9 cellular contexts compared by ENCODE assay signal in the genomic region with DNA sequence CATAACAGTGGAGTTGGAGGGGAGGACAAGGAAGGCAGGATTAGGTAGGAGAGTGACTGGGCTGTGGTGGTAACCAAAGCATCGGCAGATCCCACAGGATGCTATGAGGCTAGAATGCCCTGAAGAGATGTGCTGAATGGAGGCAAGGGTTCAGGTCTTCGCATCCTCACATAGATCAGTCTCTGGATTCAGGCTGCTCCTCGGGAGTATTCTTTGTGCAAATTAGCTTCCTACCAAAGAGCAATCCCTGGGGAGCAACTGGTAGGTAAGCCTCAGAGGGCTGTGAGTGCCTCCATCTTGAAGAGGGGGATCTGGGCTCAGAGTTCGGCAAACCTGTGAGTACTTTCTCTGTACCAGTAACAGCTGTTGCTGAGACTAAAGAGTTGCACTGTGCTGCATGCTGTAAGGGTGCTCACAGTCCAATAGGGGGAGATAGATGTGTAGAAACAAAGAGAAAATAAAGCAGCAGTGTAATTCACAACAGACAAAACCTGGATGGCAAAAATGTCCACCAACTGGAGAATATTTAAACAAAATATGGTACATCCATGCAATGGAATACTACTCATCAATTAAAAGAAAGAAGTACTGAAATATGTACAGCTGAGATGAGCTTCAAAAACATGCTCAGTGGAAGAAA.
DNase-seq lines count a peak whose midpoint lies in the region; ATAC-seq and TF ChIP-seq lines count a peak whose summit lies in the region.
"Had no signal": no experiment of that assay in that cellular context is flagged by ENCODE, and none has a peak within 500 bp of the region (broad histone marks: within the 10 kb centered on the region; RNA-seq: fewer than 3 reads in every experiment).

No MANE protein-coding gene starts in this region.

- in situ Hi-C loops in ACHN (cut with HindIII; ENCODE audit: low pct_ligation_motif_present, low pct_unique_long_range_greater_than_20kb, low sequenced_read_pairs), result no loop called here

- no peaks in the 10 kb centered on the region for H3K36me3 Mint-ChIP-seq in natural killer cell
- H3K36me3 Mint-ChIP-seq in activated T-cell treated with anti-CD3 and anti-CD28 coated beads, Interleukin-2, amount 50 U/mL, for 72 hours (ENCODE audit: insufficient read depth in 2 of 2), result no peaks in the 10 kb centered on the region

- H3K4me1 Mint-ChIP-seq in natural killer cell, result no peaks in the 10 kb centered on the region
- no peaks in the 10 kb centered on the region for H3K4me1 Mint-ChIP-seq in activated T-cell treated with anti-CD3 and anti-CD28 coated beads, Interleukin-2, amount 50 U/mL, for 72 hours (ENCODE audit: low read depth)

- no peak overlapping the region for H3K27ac Mint-ChIP-seq in natural killer cell
- no peak overlapping the region for H3K27ac Mint-ChIP-seq in activated T-cell treated with anti-CD3 and anti-CD28 coated beads, Interleukin-2, amount 50 U/mL, for 72 hours

- H3K27me3 Mint-ChIP-seq in natural killer cell (ENCODE audit: low read depth in 2 of 2), result no peaks in the 10 kb centered on the region
- H3K27me3 Mint-ChIP-seq in activated T-cell treated with anti-CD3 and anti-CD28 coated beads, Interleukin-2, amount 50 U/mL, for 72 hours (ENCODE audit: low read depth), result no peaks in the 10 kb centered on the region

- no peaks in the 10 kb centered on the region for H3K27me3 ChIP-seq in foreskin keratinocyte

- H3K27ac ChIP-seq in foreskin keratinocyte, result no peak overlapping the region
- H3K27ac ChIP-seq in coronary artery, result no peak overlapping the region
- H3K27ac ChIP-seq: SK-N-MC had no signal

- DNase-seq in ACHN (peak; percentile 42), OCI-M1 (lab: John Stamatoyannopoulos, UW) (peak; percentile 62), foreskin keratinocyte (peak in 1 of 2 donors; percentile 30), natural killer cell (no peak), hypothalamus (lab: John Stamatoyannopoulos, UW) (no peak), coronary artery (ENCODE audit: low spot score) (no peak)
- no peak for DNase-seq in activated T-cell treated with anti-CD3 and anti-CD28 coated beads, Interleukin-2, amount 50 U/mL, for 72 hours

- H3K4me1 ChIP-seq in foreskin keratinocyte, result no peaks in the 10 kb centered on the region

- intact Hi-C loops in natural killer cell (cut with micrococcal nuclease), result no loop called here

- H3K9me3 Mint-ChIP-seq in natural killer cell, result peaks cover 6 to 17% of the 10 kb centered on the region in 2 donors
- peaks cover 2 to 3% of the 10 kb centered on the region in 2 donors for H3K9me3 Mint-ChIP-seq in activated T-cell treated with anti-CD3 and anti-CD28 coated beads, Interleukin-2, amount 50 U/mL, for 72 hours

- no peak overlapping the region for H3K4me3 Mint-ChIP-seq in natural killer cell
- no peak overlapping the region for H3K4me3 Mint-ChIP-seq in activated T-cell treated with anti-CD3 and anti-CD28 coated beads, Interleukin-2, amount 50 U/mL, for 72 hours

- no peak overlapping the region for H3K4me3 ChIP-seq in coronary artery
- H3K4me3 ChIP-seq: SK-N-MC had no signal

- ATAC-seq in GM18868 (IDR thresholded peaks at IDR 0.05; ENCODE audit: unreplicated experiment) (peak; percentile 83), foreskin keratinocyte (peak; percentile 60), natural killer cell (no peak)
- ATAC-seq in activated T-cell treated with anti-CD3 and anti-CD28 coated beads, Interleukin-2, amount 50 U/mL, for 72 hours (replicated peaks in 1 of 2), result no peak

- TF ChIP-seq CTCF in foreskin keratinocyte (conservative IDR thresholded peaks at IDR 0.05) (peak; percentile 55), natural killer cell (IDR thresholded peaks at IDR 0.05) (no peak), coronary artery (IDR thresholded peaks at IDR 0.05) (no peak)

Comparison
In these comparisons a context has a peak if more than half of its experiments do, and no peak if none do; other contexts are left out.
1. DNase-seq: peak in ACHN (single experiment) and OCI-M1 (single experiment); none in natural killer cell (single experiment), activated T-cell treated with anti-CD3 and anti-CD28 coated beads, Interleukin-2, amount 50 U/mL, for 72 hours (0 of 2), hypothalamus (0 of 51) and coronary artery (single experiment).
2. ATAC-seq: peak in GM18868 (single experiment) and foreskin keratinocyte (single experiment); none in natural killer cell (0 of 3) and activated T-cell treated with anti-CD3 and anti-CD28 coated beads, Interleukin-2, amount 50 U/mL, for 72 hours (0 of 2).